ENCODE assay signal across 8 cellular contexts in the genomic region with DNA sequence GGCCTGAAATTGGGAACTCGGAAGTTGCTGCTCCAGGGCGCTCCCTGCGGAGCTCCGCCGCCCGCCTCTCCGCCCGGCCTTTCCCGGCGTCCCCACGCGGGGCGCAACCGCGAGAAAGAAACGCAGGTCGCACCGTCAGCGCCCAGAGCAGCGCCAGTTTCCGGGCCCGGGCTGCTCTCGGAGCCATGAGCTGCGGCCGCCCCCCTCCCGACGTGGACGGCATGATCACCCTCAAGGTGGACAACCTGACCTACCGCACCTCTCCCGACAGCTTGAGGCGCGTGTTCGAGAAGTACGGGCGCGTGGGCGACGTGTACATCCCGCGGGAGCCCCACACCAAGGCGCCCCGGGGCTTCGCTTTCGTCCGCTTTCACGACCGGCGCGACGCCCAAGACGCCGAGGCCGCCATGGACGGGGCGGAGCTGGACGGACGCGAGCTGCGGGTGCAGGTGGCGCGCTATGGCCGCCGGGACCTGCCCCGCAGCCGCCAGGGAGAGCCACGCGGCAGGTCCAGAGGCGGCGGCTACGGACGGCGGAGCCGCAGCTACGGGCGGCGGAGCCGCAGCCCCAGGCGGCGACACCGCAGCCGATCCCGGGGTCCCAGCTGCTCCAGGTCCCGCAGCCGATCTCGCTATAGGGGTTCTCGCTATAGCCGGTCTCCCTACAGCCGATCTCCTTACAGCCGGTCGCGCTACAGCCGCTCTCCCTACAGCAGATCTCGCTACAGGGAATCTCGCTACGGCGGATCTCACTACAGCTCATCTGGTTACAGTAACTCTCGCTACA. TPM values are rescaled to one million over a fixed set of nuclear protein-coding genes. Genes with fewer than 3 reads are reported as not detected.
DNase-seq lines count a peak whose midpoint lies in the region; ATAC-seq and TF ChIP-seq lines count a peak whose summit lies in the region.

No MANE protein-coding gene starts in this region.

- intact Hi-C loops in PC-3 (cut with micrococcal nuclease) = loop anchor here (2.0 to 10.0 kb wide), 5 partner anchors 94 to 1360 kb away; partner anchors contain the start of genes AMOTL1, CWC15, KDM4D and SESN3

- BruUV-seq in PC-3 (replicated peaks; lab: Mats Ljungman, UMichigan) = no TSS peak

- no peaks in the 10 kb centered on the region for H3K9me3 Mint-ChIP-seq in naive thymus-derived CD8-positive, alpha-beta T cell

- peak overlapping the region; percentile 94 to 100 (median 98) for H3K4me3 Mint-ChIP-seq in naive thymus-derived CD8-positive, alpha-beta T cell

- H3K79me2 ChIP-seq in PC-3 (ENCODE audit: low read length) = peaks cover 43% of the 10 kb centered on the region

- peak overlapping the region; percentile 79 for H3K9ac ChIP-seq in PC-3 (ENCODE audit: low read length)

- POLR2A ChIA-PET in PC-3 (lab: Charles Lee; ENCODE audit: unreplicated experiment) = interaction anchor here (0.6 to 1.1 kb wide), 12 partner anchors 12 to 1322 kb away, joined by 3 to 28 read pairs (median 4); partner anchors contain the start of genes CCDC82, CWC15, ENDOD1 and JRKL
- POLR2A ChIA-PET in naive thymus-derived CD8-positive, alpha-beta T cell (lab: Charles Lee) = interaction anchor here (0.6 to 5.4 kb wide), 29 partner anchors 8 to 1326 kb away, joined by 3 to 180 read pairs (median 4); partner anchors contain the start of genes C11orf54, C11orf97, CCDC82 and CEP57

- peaks cover 10 to 34% (median 29%) of the 10 kb centered on the region in 4 donors for H3K4me1 Mint-ChIP-seq in naive thymus-derived CD8-positive, alpha-beta T cell

- no peaks in the 10 kb centered on the region for H3K36me3 ChIP-seq in PC-3 (ENCODE audit: low read depth, low read length)

- H4K20me1 ChIP-seq in PC-3 (ENCODE audit: low read length) = peaks cover 7% of the 10 kb centered on the region; the same call in 1 of the 2 replicates

- H3K27me3 ChIP-seq in PC-3 (ENCODE audit: low read length) = peaks cover 1% of the 10 kb centered on the region; the same call in 1 of the 2 replicates

- H3K27ac ChIP-seq in PC-3 (ENCODE audit: low read length) = peak overlapping the region; percentile 67

- peak; percentile 46; the same call in 1 of the 2 replicates for TF ChIP-seq CTCF in PC-3 (conservative IDR thresholded peaks at IDR 0.05; ENCODE audit: low read depth, low read length)

- ATAC-seq in GM21360 (IDR thresholded peaks at IDR 0.05; ENCODE audit: unreplicated experiment) (peak; percentile 53), PC-3 (peak; percentile 72)
- ATAC-seq in naive thymus-derived CD8-positive, alpha-beta T cell = peak; percentile 74 to 75

- H3K27me3 Mint-ChIP-seq in naive thymus-derived CD8-positive, alpha-beta T cell = no peaks in the 10 kb centered on the region

- H3K4me1 ChIP-seq in PC-3 (ENCODE audit: insufficient read depth, low read length) = peaks cover 13% of the 10 kb centered on the region

- no peaks in the 10 kb centered on the region for H3K9me2 ChIP-seq in PC-3 (replicated peaks; ENCODE audit: low read length)

- H2AFZ ChIP-seq in PC-3 (ENCODE audit: low read length) = peak overlapping the region; percentile 78

- no peaks in the 10 kb centered on the region for H3K9me3 ChIP-seq in PC-3 (ENCODE audit: low read length)

- DNase-seq in DMS 273 (lab: John Stamatoyannopoulos, UW; ENCODE audit: unreplicated experiment) (peak; percentile 90), HT-29 (ENCODE audit: low spot score) (peak; percentile 82), PC-3 (peak; percentile 87), activated T-helper 1 cell treated with Interleukin-2 at 50 U/mL for 16 hours (ENCODE audit: low read depth) (peak; percentile 67), fibroblast of gingiva (ENCODE audit: low read depth) (peak; percentile 75)
- DNase-seq in naive thymus-derived CD8-positive, alpha-beta T cell = peak; percentile 50 to 83 (median 73)
- peak; percentile 71 for DNase-seq in stimulated activated naive CD4-positive, alpha-beta T cell treated with Interleukin-2 at 50 U/mL for 16 hours (lab: John Stamatoyannopoulos, UW)

- peak overlapping the region; percentile 91 for H3K4me2 ChIP-seq in PC-3 (ENCODE audit: low read length)

- CTCF ChIA-PET in PC-3 (lab: Charles Lee) = interaction anchor here (0.6 to 1.6 kb wide), 7 partner anchors 80 to 723 kb away, joined by 3 to 16 read pairs (median 3); partner anchors contain the start of genes CWC15, FAM76B and KDM4D

- H3K27ac Mint-ChIP-seq in naive thymus-derived CD8-positive, alpha-beta T cell = peak overlapping the region; percentile 97 to 100 (median 99)

- H3K36me3 Mint-ChIP-seq in naive thymus-derived CD8-positive, alpha-beta T cell = peaks cover 2 to 15% (median 3%) of the 10 kb centered on the region in 3 donors

- H3K4me3 ChIP-seq in PC-3 (ENCODE audit: low read length) = peak overlapping the region; percentile 82

- H3F3A ChIP-seq in PC-3 (ENCODE audit: low read length, unreplicated experiment) = no peaks in the 10 kb centered on the region

RNA-seq across cellular contexts. Expression of gene SRSF8, which starts 0.5 kb away (rescaled TPM):
- total RNA-seq in HT-29 (2014; rRNA removed; shearing (Covaris generic)) = 20.2 and 22.4 TPM in 2 replicates
- 17.2 and 20.4 TPM in 2 replicates for total RNA-seq in PC-3 (2014; rRNA removed)
- 100 to 1,000 TPM; 124 to 125 TPM for total RNA-seq in naive thymus-derived CD8-positive, alpha-beta T cell
- 100 to 1,000 TPM in 2 of 3 donors, 10 to 100 TPM in 1; 94.1 to 106 (median 106) TPM for polyA plus RNA-seq in naive thymus-derived CD8-positive, alpha-beta T cell

RNA-seq across cellular contexts. Expression of gene KDM4F, which starts 18.0 kb away (rescaled TPM):
- total RNA-seq in HT-29 (2014; rRNA removed; shearing (Covaris generic)) = not detected in 2 replicates
- not detected in 2 replicates for total RNA-seq in PC-3 (2014; rRNA removed)
- total RNA-seq in naive thymus-derived CD8-positive, alpha-beta T cell = not detected
- polyA plus RNA-seq in naive thymus-derived CD8-positive, alpha-beta T cell = not detected

RNA-seq across cellular contexts. Expression of gene ENDOD1, which starts 22.4 kb away (rescaled TPM):
- total RNA-seq in HT-29 (2014; rRNA removed; shearing (Covaris generic)) = 33.7 and 37.0 TPM in 2 replicates
- total RNA-seq in PC-3 (2014; rRNA removed) = 28.5 and 32.1 TPM in 2 replicates
- 10 to 100 TPM; 10.2 TPM for total RNA-seq in naive thymus-derived CD8-positive, alpha-beta T cell
- 10 to 100 TPM in 1 of 3 donors, 1 to 10 TPM in 2; 3.9 to 10.1 (median 6.9) TPM for polyA plus RNA-seq in naive thymus-derived CD8-positive, alpha-beta T cell

RNA-seq across cellular contexts. Expression of gene KDM4E, which starts 42.2 kb away (rescaled TPM):
- total RNA-seq in HT-29 (2014; rRNA removed; shearing (Covaris generic)) = not detected in 2 replicates
- total RNA-seq in PC-3 (2014; rRNA removed) = not detected in 2 replicates
- not detected for total RNA-seq in naive thymus-derived CD8-positive, alpha-beta T cell
- not detected for polyA plus RNA-seq in naive thymus-derived CD8-positive, alpha-beta T cell

Comparison
In these comparisons a context has a peak if more than half of its experiments do, and no peak if none do; other contexts are left out.
1. Peak in every context shown above with its lines: DNase-seq, ATAC-seq, H3K4me3 ChIP-seq and H3K27ac ChIP-seq.